ENCODE assay signal across 13 cellular contexts in the genomic region with DNA sequence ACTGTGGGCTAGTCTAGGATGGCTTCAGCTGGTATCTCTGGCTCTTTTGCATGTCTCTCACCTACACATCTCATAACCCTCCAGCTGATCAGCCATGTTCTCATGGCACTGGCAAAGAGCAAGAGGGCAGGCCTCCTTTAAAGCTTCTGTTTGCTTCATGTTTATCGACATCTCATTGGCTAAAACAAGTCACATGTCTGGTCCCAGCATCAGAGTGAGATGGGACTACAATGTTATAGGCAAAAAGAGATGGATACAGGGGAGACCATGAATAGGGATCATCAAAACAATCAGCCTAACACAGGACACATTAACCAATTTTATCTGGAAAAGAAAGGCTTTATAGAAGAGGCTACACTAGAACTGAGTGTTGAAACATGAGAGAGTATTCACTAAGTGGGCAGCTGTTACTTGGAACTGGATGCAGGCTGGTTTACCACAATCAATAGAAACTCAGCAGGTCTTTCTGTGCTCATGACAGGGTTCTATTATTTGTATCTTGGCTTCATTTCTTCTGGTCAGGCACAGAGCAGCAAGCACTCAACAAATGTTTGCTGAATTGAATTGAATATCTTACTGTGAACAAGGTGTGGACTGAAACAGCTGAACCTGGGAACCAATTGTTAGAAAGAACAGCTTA. TPM values are rescaled to one million over a fixed set of nuclear protein-coding genes. Genes with fewer than 3 reads are reported as not detected.
DNase-seq lines count a peak whose midpoint lies in the region; ATAC-seq and TF ChIP-seq lines count a peak whose summit lies in the region.
"Had no signal": no experiment of that assay in that cellular context is flagged by ENCODE, and none has a peak within 500 bp of the region (broad histone marks: within the 10 kb centered on the region; RNA-seq: fewer than 3 reads in every experiment).

No MANE protein-coding gene starts in this region.

- H3K27me3 ChIP-seq in osteoblast (ENCODE audit: insufficient read depth, low read length) (no peaks in the 10 kb centered on the region), Caco-2 (replicated peaks; ENCODE audit: control insufficient read depth, insufficient read depth, low read length) (no peaks in the 10 kb centered on the region)

- H3K27me3 Mint-ChIP-seq in naive thymus-derived CD8-positive, alpha-beta T cell: no peaks in the 10 kb centered on the region
- no peaks in the 10 kb centered on the region for H3K27me3 Mint-ChIP-seq in Caco-2 (ENCODE audit: insufficient read depth, unreplicated experiment)

- H3K4me2 ChIP-seq in osteoblast (ENCODE audit: insufficient read depth, low read length): no peak overlapping the region
- H3K4me2 ChIP-seq: smooth muscle cell had no signal

- peak overlapping the region; percentile 4 to 93 (median 82) for H3K27ac Mint-ChIP-seq in naive thymus-derived CD8-positive, alpha-beta T cell
- no peak overlapping the region for H3K27ac Mint-ChIP-seq in Caco-2 (ENCODE audit: unreplicated experiment)

- peaks cover 0 to 18% (median 0%) of the 10 kb centered on the region in 3 donors for H3K36me3 Mint-ChIP-seq in naive thymus-derived CD8-positive, alpha-beta T cell
- peaks cover under 1% of the 10 kb centered on the region for H3K36me3 Mint-ChIP-seq in Caco-2 (ENCODE audit: insufficient read depth, unreplicated experiment)

- H3K27ac ChIP-seq in osteoblast (ENCODE audit: low read depth, low read length): no peak overlapping the region
- H3K27ac ChIP-seq: coronary artery had no signal

- no peak overlapping the region for H3K4me3 Mint-ChIP-seq in naive thymus-derived CD8-positive, alpha-beta T cell
- no peak overlapping the region for H3K4me3 Mint-ChIP-seq in Caco-2 (ENCODE audit: unreplicated experiment)

- H3K4me1 ChIP-seq in osteoblast (ENCODE audit: insufficient read depth, low read length) (no peaks in the 10 kb centered on the region), Caco-2 (peaks cover 9% of the 10 kb centered on the region)

- no peak overlapping the region for H2AFZ ChIP-seq in osteoblast (ENCODE audit: low read length)

- ATAC-seq in naive thymus-derived CD8-positive, alpha-beta T cell: no peak

- DNase-seq in DMS79 treated with DMSO at 0.1 percent for 48 hours (lab: John Stamatoyannopoulos, UW) (peak; percentile 50), NCI-H2081 (lab: John Stamatoyannopoulos, UW) (peak; percentile 12 to 65), astrocyte of the cerebellum (ENCODE audit: low read depth) (peak; percentile 69), osteoblast (ENCODE audit: insufficient read length, low spot score, missing footprints) (no peak), glomerular visceral epithelial cell (ENCODE audit: extremely low spot score) (no peak), germinal center (ENCODE audit: low spot score) (no peak), Caco-2 (no peak)
- no peak for DNase-seq in naive thymus-derived CD8-positive, alpha-beta T cell
- DNase-seq: activated T-cell treated with anti-CD3 and anti-CD28 coated beads for 4 hours, DND-41 had no signal

- H3K36me3 ChIP-seq in osteoblast (ENCODE audit: insufficient read depth, low read length): peaks cover 12% of the 10 kb centered on the region
- H3K36me3 ChIP-seq in Caco-2 (ENCODE audit: control insufficient read depth, insufficient read depth, low read length): no peaks in the 10 kb centered on the region; the same call in 1 of the 2 replicates

- no peaks in the 10 kb centered on the region for H3K79me2 ChIP-seq in osteoblast (ENCODE audit: insufficient read depth, low read length)

- peaks cover 16 to 24% (median 19%) of the 10 kb centered on the region in 4 donors for H3K4me1 Mint-ChIP-seq in naive thymus-derived CD8-positive, alpha-beta T cell
- peaks cover 16% of the 10 kb centered on the region for H3K4me1 Mint-ChIP-seq in Caco-2 (ENCODE audit: low read depth, unreplicated experiment)

- CTCF ChIA-PET in Caco-2 (lab: Charles Lee): interaction anchor here (0.6 to 4.7 kb wide), 4 partner anchors 9 to 345 kb away, joined by 3 to 43 read pairs (median 3); no protein-coding TSS in a partner anchor

- H3K9me3 Mint-ChIP-seq in naive thymus-derived CD8-positive, alpha-beta T cell: no peaks in the 10 kb centered on the region
- no peaks in the 10 kb centered on the region for H3K9me3 Mint-ChIP-seq in Caco-2 (ENCODE audit: unreplicated experiment)

- H3K9me3 ChIP-seq in osteoblast (ENCODE audit: low read depth, low read length) (no peaks in the 10 kb centered on the region), Caco-2 (no peaks in the 10 kb centered on the region)

- no peak overlapping the region for H3K4me3 ChIP-seq in astrocyte of the cerebellum (ENCODE audit: low read depth, low read length)
- H3K4me3 ChIP-seq in osteoblast (ENCODE audit: insufficient read depth, low read length): no peak overlapping the region
- H3K4me3 ChIP-seq in Caco-2 (ENCODE audit: low read depth, low read length): no peak overlapping the region
- H3K4me3 ChIP-seq: coronary artery, smooth muscle cell had no signal

- in situ Hi-C loops in astrocyte of the cerebellum (cut with HindIII; ENCODE audit: low sequenced_read_pairs): no loop called here

- no peaks in the 10 kb centered on the region for H4K20me1 ChIP-seq in osteoblast (ENCODE audit: insufficient read depth, low read length)

- BruUV-seq in Caco-2 (replicated peaks; lab: Mats Ljungman, UMichigan): no TSS peak

- TF ChIP-seq CTCF in astrocyte of the cerebellum (IDR thresholded peaks at IDR 0.05; ENCODE audit: low read depth, low read length, missing control alignments): no peak
- no peak for TF ChIP-seq CTCF in osteoblast (IDR thresholded peaks at IDR 0.05; ENCODE audit: extremely low read depth, low read depth, low read length)
- no peak for TF ChIP-seq CTCF in Caco-2 (IDR thresholded peaks at IDR 0.05; ENCODE audit: insufficient read depth in 1 of 2, low read depth in 1 of 2, low read length in 1 of 2, severe bottlenecking in 1 of 2, unreplicated experiment in 1 of 2)

- POLR2A ChIA-PET in naive thymus-derived CD8-positive, alpha-beta T cell (lab: Charles Lee): interaction anchor here (0.6 to 4.7 kb wide), 5 partner anchors 11 to 61 kb away, joined by 3 to 35 read pairs (median 4); partner anchors contain the start of gene ANAPC15
- POLR2A ChIA-PET in Caco-2 (lab: Charles Lee): interaction anchor here (1.2 kb wide), 1 partner anchor 137 kb away, joined by 4 read pairs; no protein-coding TSS in a partner anchor

- intact Hi-C loops in Caco-2 (cut with micrococcal nuclease; ENCODE audit: unreplicated experiment): no loop called here

RNA-seq across cellular contexts. Expression of gene LRRC51, which starts 5.3 kb away (rescaled TPM):
- 1 to 10 TPM; 5.0 to 6.6 TPM for total RNA-seq in naive thymus-derived CD8-positive, alpha-beta T cell
- 1 to 10 TPM; 1.5 to 3.1 (median 2.5) TPM for polyA plus RNA-seq in naive thymus-derived CD8-positive, alpha-beta T cell
- total RNA-seq in osteoblast: 5.1 and 6.2 TPM in 2 replicates
- 13.7 and 13.8 TPM in 2 replicates for total RNA-seq in Caco-2 (2022)

RNA-seq across cellular contexts. Expression of gene NUMA1, which starts 5.6 kb away (rescaled TPM):
- 100 to 1,000 TPM; 436 to 442 TPM for total RNA-seq in naive thymus-derived CD8-positive, alpha-beta T cell
- polyA plus RNA-seq in naive thymus-derived CD8-positive, alpha-beta T cell: 100 to 1,000 TPM in 1 of 3 donors, 10 to 100 TPM in 2; 12.0 to 119 (median 30.6) TPM
- total RNA-seq in osteoblast (176 and 182 TPM in 2 replicates), Caco-2 (2022) (182 and 190 TPM in 2 replicates)

RNA-seq across cellular contexts. Expression of gene LAMTOR1, which starts 17.1 kb away (rescaled TPM):
- 10 to 100 TPM; 66.8 to 68.6 TPM for total RNA-seq in naive thymus-derived CD8-positive, alpha-beta T cell
- polyA plus RNA-seq in naive thymus-derived CD8-positive, alpha-beta T cell: 10 to 100 TPM; 78.0 to 87.7 (median 78.6) TPM
- total RNA-seq in osteoblast (131 and 138 TPM in 2 replicates), Caco-2 (2022) (158 and 170 TPM in 2 replicates)

RNA-seq across cellular contexts. Expression of gene TOMT, which starts 19.8 kb away (rescaled TPM):
- total RNA-seq in naive thymus-derived CD8-positive, alpha-beta T cell: not detected
- polyA plus RNA-seq in naive thymus-derived CD8-positive, alpha-beta T cell: not detected
- total RNA-seq in osteoblast: not detected in 2 replicates
- total RNA-seq in Caco-2 (2022): not detected in 2 replicates
- total RNA-seq: frontal cortex, smooth muscle cell had no signal
- polyA plus RNA-seq: smooth muscle cell had no signal

RNA-seq across cellular contexts. Expression of gene ANAPC15, which starts 26.5 kb away (rescaled TPM):
- 10 to 100 TPM; 52.9 to 62.1 TPM for total RNA-seq in naive thymus-derived CD8-positive, alpha-beta T cell
- 100 to 1,000 TPM in 1 of 3 donors, 10 to 100 TPM in 2; 81.7 to 102 (median 90.1) TPM for polyA plus RNA-seq in naive thymus-derived CD8-positive, alpha-beta T cell
- 21.7 and 23.0 TPM in 2 replicates for total RNA-seq in osteoblast
- total RNA-seq in Caco-2 (2022): 98.6 and 105 TPM in 2 replicates

Comparison
In these comparisons a context has a peak if more than half of its experiments do, and no peak if none do; other contexts are left out.
1. DNase-seq: peak in DMS79 treated with DMSO at 0.1 percent for 48 hours (single experiment), NCI-H2081 (2 of 2) and astrocyte of the cerebellum (single experiment); none in naive thymus-derived CD8-positive, alpha-beta T cell (0 of 10), osteoblast (single experiment), glomerular visceral epithelial cell (single experiment), germinal center (single experiment) and Caco-2 (0 of 2).